ENCODE assay signal across 1 cellular context in genomic region chr14:54489318-54489683, GRCh38.
TF ChIP-seq lines count a peak whose summit lies in the region.

No MANE protein-coding gene starts in this region.

TF ChIP-seq in K562, 482 proteins besides CTCF, POLR2A, EP300 and RAD21 (continued from another document):
- TF ChIP-seq CLOCK (CRISPR knock-in tag; IDR thresholded peaks at IDR 0.05; ENCODE audit: borderline replicate concordance) = no peak
- TF ChIP-seq ARID1B (IDR thresholded peaks at IDR 0.05) = peak; percentile 52; the same call in 1 of the 2 replicates
- no peak for TF ChIP-seq MED1 (CRISPR knock-in tag; IDR thresholded peaks at IDR 0.05; ENCODE audit: borderline replicate concordance)
- TF ChIP-seq, protein P1, sequence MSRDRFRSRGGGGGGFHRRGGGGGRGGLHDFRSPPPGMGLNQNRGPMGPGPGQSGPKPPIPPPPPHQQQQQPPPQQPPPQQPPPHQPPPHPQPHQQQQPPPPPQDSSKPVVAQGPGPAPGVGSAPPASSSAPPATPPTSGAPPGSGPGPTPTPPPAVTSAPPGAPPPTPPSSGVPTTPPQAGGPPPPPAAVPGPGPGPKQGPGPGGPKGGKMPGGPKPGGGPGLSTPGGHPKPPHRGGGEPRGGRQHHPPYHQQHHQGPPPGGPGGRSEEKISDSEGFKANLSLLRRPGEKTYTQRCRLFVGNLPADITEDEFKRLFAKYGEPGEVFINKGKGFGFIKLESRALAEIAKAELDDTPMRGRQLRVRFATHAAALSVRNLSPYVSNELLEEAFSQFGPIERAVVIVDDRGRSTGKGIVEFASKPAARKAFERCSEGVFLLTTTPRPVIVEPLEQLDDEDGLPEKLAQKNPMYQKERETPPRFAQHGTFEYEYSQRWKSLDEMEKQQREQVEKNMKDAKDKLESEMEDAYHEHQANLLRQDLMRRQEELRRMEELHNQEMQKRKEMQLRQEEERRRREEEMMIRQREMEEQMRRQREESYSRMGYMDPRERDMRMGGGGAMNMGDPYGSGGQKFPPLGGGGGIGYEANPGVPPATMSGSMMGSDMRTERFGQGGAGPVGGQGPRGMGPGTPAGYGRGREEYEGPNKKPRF (IDR thresholded peaks at IDR 0.05; ENCODE audit: low read depth, low read length) = no peak
- TF ChIP-seq SIN3B (IDR thresholded peaks at IDR 0.05; ENCODE audit: low read depth) = no peak
- no peak for TF ChIP-seq RFX1 (IDR thresholded peaks at IDR 0.05)
- TF ChIP-seq, protein P2, sequence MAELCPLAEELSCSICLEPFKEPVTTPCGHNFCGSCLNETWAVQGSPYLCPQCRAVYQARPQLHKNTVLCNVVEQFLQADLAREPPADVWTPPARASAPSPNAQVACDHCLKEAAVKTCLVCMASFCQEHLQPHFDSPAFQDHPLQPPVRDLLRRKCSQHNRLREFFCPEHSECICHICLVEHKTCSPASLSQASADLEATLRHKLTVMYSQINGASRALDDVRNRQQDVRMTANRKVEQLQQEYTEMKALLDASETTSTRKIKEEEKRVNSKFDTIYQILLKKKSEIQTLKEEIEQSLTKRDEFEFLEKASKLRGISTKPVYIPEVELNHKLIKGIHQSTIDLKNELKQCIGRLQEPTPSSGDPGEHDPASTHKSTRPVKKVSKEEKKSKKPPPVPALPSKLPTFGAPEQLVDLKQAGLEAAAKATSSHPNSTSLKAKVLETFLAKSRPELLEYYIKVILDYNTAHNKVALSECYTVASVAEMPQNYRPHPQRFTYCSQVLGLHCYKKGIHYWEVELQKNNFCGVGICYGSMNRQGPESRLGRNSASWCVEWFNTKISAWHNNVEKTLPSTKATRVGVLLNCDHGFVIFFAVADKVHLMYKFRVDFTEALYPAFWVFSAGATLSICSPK (IDR thresholded peaks at IDR 0.05; ENCODE audit: borderline replicate concordance) = no peak
- TF ChIP-seq, protein P3, sequence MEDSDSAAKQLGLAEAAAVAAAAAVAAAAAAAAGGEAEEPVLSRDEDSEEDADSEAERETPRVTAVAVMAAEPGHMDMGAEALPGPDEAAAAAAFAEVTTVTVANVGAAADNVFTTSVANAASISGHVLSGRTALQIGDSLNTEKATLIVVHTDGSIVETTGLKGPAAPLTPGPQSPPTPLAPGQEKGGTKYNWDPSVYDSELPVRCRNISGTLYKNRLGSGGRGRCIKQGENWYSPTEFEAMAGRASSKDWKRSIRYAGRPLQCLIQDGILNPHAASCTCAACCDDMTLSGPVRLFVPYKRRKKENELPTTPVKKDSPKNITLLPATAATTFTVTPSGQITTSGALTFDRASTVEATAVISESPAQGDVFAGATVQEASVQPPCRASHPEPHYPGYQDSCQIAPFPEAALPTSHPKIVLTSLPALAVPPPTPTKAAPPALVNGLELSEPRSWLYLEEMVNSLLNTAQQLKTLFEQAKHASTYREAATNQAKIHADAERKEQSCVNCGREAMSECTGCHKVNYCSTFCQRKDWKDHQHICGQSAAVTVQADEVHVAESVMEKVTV (CRISPR knock-in tag; IDR thresholded peaks at IDR 0.05) = no peak
- TF ChIP-seq REST (CRISPR knock-in tag; IDR thresholded peaks at IDR 0.05; ENCODE audit: low read depth) = no peak
- TF ChIP-seq ETS2 (tag; IDR thresholded peaks at IDR 0.05; ENCODE audit: borderline replicate concordance, poor library complexity, severe bottlenecking) = no peak
- peak; percentile 89 for TF ChIP-seq ZBTB26 (CRISPR knock-in tag; IDR thresholded peaks at IDR 0.05)
- no peak for TF ChIP-seq ZNF695 (CRISPR knock-in tag; IDR thresholded peaks at IDR 0.05)
- no peak for TF ChIP-seq RCOR1 (IDR thresholded peaks at IDR 0.05; ENCODE audit: borderline replicate concordance in 1 of 2, low read depth in 2 of 2, low read length in 2 of 2)
- no peak for TF ChIP-seq ILF3 (IDR thresholded peaks at IDR 0.05; ENCODE audit: borderline replicate concordance)
- TF ChIP-seq FUS (optimal IDR thresholded peaks at IDR 0.05; ENCODE audit: low read depth, low read length) = no peak
- TF ChIP-seq ZFP91 (CRISPR knock-in tag; IDR thresholded peaks at IDR 0.05) = no peak
- no peak for TF ChIP-seq RAD51 (IDR thresholded peaks at IDR 0.05; ENCODE audit: borderline replicate concordance, low read depth)
- TF ChIP-seq, protein P4, sequence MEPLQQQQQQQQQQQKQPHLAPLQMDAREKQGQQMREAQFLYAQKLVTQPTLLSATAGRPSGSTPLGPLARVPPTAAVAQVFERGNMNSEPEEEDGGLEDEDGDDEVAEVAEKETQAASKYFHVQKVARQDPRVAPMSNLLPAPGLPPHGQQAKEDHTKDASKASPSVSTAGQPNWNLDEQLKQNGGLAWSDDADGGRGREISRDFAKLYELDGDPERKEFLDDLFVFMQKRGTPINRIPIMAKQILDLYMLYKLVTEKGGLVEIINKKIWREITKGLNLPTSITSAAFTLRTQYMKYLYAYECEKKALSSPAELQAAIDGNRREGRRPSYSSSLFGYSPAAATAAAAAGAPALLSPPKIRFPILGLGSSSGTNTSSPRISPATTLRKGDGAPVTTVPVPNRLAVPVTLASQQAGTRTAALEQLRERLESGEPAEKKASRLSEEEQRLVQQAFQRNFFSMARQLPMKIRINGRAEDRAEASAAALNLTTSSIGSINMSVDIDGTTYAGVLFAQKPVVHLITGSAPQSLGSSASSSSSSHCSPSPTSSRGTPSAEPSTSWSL (CRISPR knock-in tag; IDR thresholded peaks at IDR 0.05; ENCODE audit: borderline replicate concordance) = no peak
- TF ChIP-seq RBM25 (IDR thresholded peaks at IDR 0.05; ENCODE audit: low read depth, low read length, severe bottlenecking) = no peak
- no peak for TF ChIP-seq POLR3G (IDR thresholded peaks at IDR 0.05; ENCODE audit: extremely low read depth, insufficient read length, insufficient replicate concordance)
- peak; percentile 65; the same call in 1 of the 2 replicates for TF ChIP-seq NKRF (IDR thresholded peaks at IDR 0.05; ENCODE audit: borderline replicate concordance)
- TF ChIP-seq RREB1 (CRISPR knock-in tag; IDR thresholded peaks at IDR 0.05) = no peak
- no peak for TF ChIP-seq PRPF4 (IDR thresholded peaks at IDR 0.05; ENCODE audit: insufficient read depth, low read depth, low read length, poor library complexity, severe bottlenecking)
- TF ChIP-seq ZFP1 (CRISPR knock-in tag; IDR thresholded peaks at IDR 0.05) = no peak
- no peak for TF ChIP-seq MAFG (tag; conservative IDR thresholded peaks at IDR 0.05)
